Comparison of ENCODE assay signal across 31 cellular contexts in genomic region chr13:105441406-105441805, GRCh38. TPM values are rescaled to one million over a fixed set of nuclear protein-coding genes. Genes with fewer than 3 reads are reported as not detected.
DNase-seq lines count a peak whose midpoint lies in the region; ATAC-seq and TF ChIP-seq lines count a peak whose summit lies in the region.
"Had no signal": no experiment of that assay in that cellular context is flagged by ENCODE, and none has a peak within 500 bp of the region (broad histone marks: within the 10 kb centered on the region; RNA-seq: fewer than 3 reads in every experiment).

No MANE protein-coding gene starts in this region.

- CTCF ChIA-PET in IMR-90 (lab: Yijun Ruan, JAX) = no interaction called here

- H2BK20ac ChIP-seq in IMR-90 (ENCODE audit: low read depth, low read length) = no peak overlapping the region

- ATAC-seq in IMR-90 (ENCODE audit: low read depth) = no peak
- no peak for ATAC-seq in activated T-cell treated with anti-CD3 and anti-CD28 coated beads, Interleukin-2, amount 50 U/mL, for 72 hours (replicated peaks in 1 of 2)
- no peak for ATAC-seq in GM18870 (IDR thresholded peaks at IDR 0.05; ENCODE audit: unreplicated experiment)
- ATAC-seq: activated CD8-positive, alpha-beta T cell treated with anti-CD3 and anti-CD28 coated beads, Interleukin-2, amount 10 ng/mL, durations not matched to agents 7 days and 5 days; heart right ventricle; left lobe of liver had no signal

- H2BK120ac ChIP-seq in IMR-90 (ENCODE audit: low read depth, low read length) = no peak overlapping the region

- no peak for TF ChIP-seq CTCF in IMR-90 (conservative IDR thresholded peaks at IDR 0.05; ENCODE audit: low read depth, low read length)
- TF ChIP-seq CTCF in chondrocyte (IDR thresholded peaks at IDR 0.05) = no peak
- TF ChIP-seq CTCF in suprapubic skin (IDR thresholded peaks at IDR 0.05) = no peak

- H4K5ac ChIP-seq in IMR-90 (ENCODE audit: low read depth, low read length) = no peak overlapping the region

- no peaks in the 10 kb centered on the region for H3K9me3 ChIP-seq in IMR-90 (ENCODE audit: control insufficient read depth, insufficient read depth, low read length)
- no peaks in the 10 kb centered on the region for H3K9me3 ChIP-seq in suprapubic skin
- H3K9me3 ChIP-seq: heart right ventricle, spleen, thoracic aorta had no signal

- H3K36me3 Mint-ChIP-seq in chondrocyte (ENCODE audit: low read depth) = no peaks in the 10 kb centered on the region
- H3K36me3 Mint-ChIP-seq in immature natural killer cell = no peaks in the 10 kb centered on the region
- no peaks in the 10 kb centered on the region for H3K36me3 Mint-ChIP-seq in activated T-cell treated with anti-CD3 and anti-CD28 coated beads, Interleukin-2, amount 50 U/mL, for 72 hours (ENCODE audit: insufficient read depth in 2 of 2)
- H3K36me3 Mint-ChIP-seq: CD4-positive, alpha-beta memory T cell; naive B cell had no signal

- intact Hi-C loops in IMR-90 (cut with micrococcal nuclease) = loop anchor here (5.0 to 10.0 kb wide), 2 partner anchors 104 to 1093 kb away; partner anchors contain the start of gene EFNB2

- WGBS in IMR-90 (ENCODE audit: extremely low coverage in 2 of 2, insufficient read length in 1 of 2), 2 experiments = no CpG with 5 or more reads among the region's 4 CpGs
- WGBS in suprapubic skin = 45% methylated on average over 4 of the region's 4 CpGs

- no peak overlapping the region for H2AFZ ChIP-seq in IMR-90 (replicated peaks; ENCODE audit: low read length, poor library complexity)

- no peak for TF ChIP-seq RAD21 in IMR-90 (IDR thresholded peaks at IDR 0.05; ENCODE audit: low read length)

- POLR2A ChIA-PET in IMR-90 (lab: Charles Lee; ENCODE audit: unreplicated experiment) = no interaction called here

- H3K27me3 ChIP-seq in IMR-90 (ENCODE audit: control insufficient read depth, insufficient read depth, low read length) = no peaks in the 10 kb centered on the region
- H3K27me3 ChIP-seq in suprapubic skin = no peaks in the 10 kb centered on the region
- H3K27me3 ChIP-seq: heart right ventricle, spleen had no signal

- H3K23ac ChIP-seq in IMR-90 (ENCODE audit: low read depth, low read length) = no peak overlapping the region

- H3K27ac Mint-ChIP-seq in chondrocyte (ENCODE audit: unreplicated experiment) (peak overlapping the region; percentile 54), immature natural killer cell (peak overlapping the region in 1 of 6 donors; percentile 0)
- H3K27ac Mint-ChIP-seq in activated T-cell treated with anti-CD3 and anti-CD28 coated beads, Interleukin-2, amount 50 U/mL, for 72 hours = no peak overlapping the region
- H3K27ac Mint-ChIP-seq: activated CD8-positive, alpha-beta T cell treated with anti-CD3 and anti-CD28 coated beads, Interleukin-2, amount 10 ng/mL, durations not matched to agents 7 days and 5 days; CD4-positive, alpha-beta memory T cell; endodermal cell; naive B cell had no signal

- no peak overlapping the region for H3K18ac ChIP-seq in IMR-90 (ENCODE audit: low read depth, low read length)

- no TSS peak for BruUV-seq in IMR-90 (replicated peaks; lab: Mats Ljungman, UMichigan)

- H2AK5ac ChIP-seq in IMR-90 (ENCODE audit: low read depth, low read length) = no peak overlapping the region

- no peak overlapping the region for H4K91ac ChIP-seq in IMR-90 (ENCODE audit: insufficient read depth, low read depth, low read length)

- TF ChIP-seq EP300 in suprapubic skin (IDR thresholded peaks at IDR 0.05) = no peak

- H3K4me3 ChIP-seq in IMR-90 (ENCODE audit: insufficient read depth, low read depth, low read length) (no peak overlapping the region), suprapubic skin (no peak overlapping the region)
- H3K4me3 ChIP-seq: heart right ventricle, spleen, thoracic aorta had no signal

- H4K20me1 ChIP-seq in IMR-90 (ENCODE audit: insufficient read depth, low read length) = no peaks in the 10 kb centered on the region

- no peak overlapping the region for H2BK15ac ChIP-seq in IMR-90 (ENCODE audit: low read depth, low read length)

- no peaks in the 10 kb centered on the region for H3K4me1 ChIP-seq in IMR-90 (ENCODE audit: control insufficient read depth, insufficient read depth, low read length)
- H3K4me1 ChIP-seq in suprapubic skin = peaks cover 13% of the 10 kb centered on the region
- H3K4me1 ChIP-seq: spleen had no signal

- H3K27me3 Mint-ChIP-seq in chondrocyte (ENCODE audit: low read depth) (no peaks in the 10 kb centered on the region), immature natural killer cell (ENCODE audit: low read depth in 3 of 3) (peaks cover 0 to 3% (median 0%) of the 10 kb centered on the region in 3 donors)
- no peaks in the 10 kb centered on the region for H3K27me3 Mint-ChIP-seq in activated T-cell treated with anti-CD3 and anti-CD28 coated beads, Interleukin-2, amount 50 U/mL, for 72 hours (ENCODE audit: low read depth)
- H3K27me3 Mint-ChIP-seq: CD4-positive, alpha-beta memory T cell; naive B cell had no signal

- no peak overlapping the region for H3K4me2 ChIP-seq in IMR-90 (ENCODE audit: low read depth, low read length)

- DNase-seq in IMR-90 = no peak
- no peak for DNase-seq in chondrocyte (ENCODE audit: low spot score)
- DNase-seq in glomerular endothelial cell (ENCODE audit: extremely low read depth, low read depth, low spot score) = peak; percentile 23
- DNase-seq in suprapubic skin (ENCODE audit: low spot score in 2 of 2) = no peak
- DNase-seq in immature natural killer cell = no peak
- no peak for DNase-seq in activated T-cell treated with anti-CD3 and anti-CD28 coated beads, Interleukin-2, amount 50 U/mL, for 72 hours
- DNase-seq: activated CD4-positive, alpha-beta T cell treated with anti-CD3 and anti-CD28 coated beads for 1 hour; activated CD8-positive, alpha-beta T cell treated with anti-CD3 and anti-CD28 coated beads, Interleukin-2, amount 10 ng/mL, durations not matched to agents 7 days and 5 days; activated gamma-delta T cell; CD4-positive, alpha-beta memory T cell; cortex of kidney; endodermal cell; heart right ventricle; KG1; naive B cell; NCI-H1436 treated with DMSO at 0.1 percent for 48 hours; NCI-H2171 treated with DMSO at 0.1 percent for 48 hours; NCI-H526; nucleus accumbens; spleen; stimulated activated CD4-positive, alpha-beta T cell treated with anti-CD3 and anti-CD28 coated beads, Interleukin-4, amount 100 ng/mL, for 1 hour; stimulated activated naive CD4-positive, alpha-beta T cell had no signal

- dilution Hi-C loops in IMR-90 (cut with HindIII; ENCODE audit: low sequenced_read_pairs, unreplicated experiment) = no loop called here

- H3K9ac ChIP-seq in IMR-90 (ENCODE audit: low read depth, low read length) = no peak overlapping the region

- H3K4ac ChIP-seq in IMR-90 (ENCODE audit: low read depth, low read length) = no peak overlapping the region

- H3K56ac ChIP-seq in IMR-90 (ENCODE audit: extremely low read depth, insufficient read depth, low read length) = no peak overlapping the region

- no peak overlapping the region for H3K14ac ChIP-seq in IMR-90 (replicated peaks; ENCODE audit: low read depth, low read length)

- H3K27ac ChIP-seq in IMR-90 (ENCODE audit: insufficient read depth, low read length) (no peak overlapping the region), suprapubic skin (peak overlapping the region; percentile 34)
- H3K27ac ChIP-seq: heart right ventricle, spleen, thoracic aorta had no signal

- no peaks in the 10 kb centered on the region for H3K9me1 ChIP-seq in IMR-90 (ENCODE audit: insufficient read depth, low read length)

- H3K4me3 Mint-ChIP-seq in chondrocyte (ENCODE audit: unreplicated experiment) (no peak overlapping the region), immature natural killer cell (no peak overlapping the region)
- H3K4me3 Mint-ChIP-seq in activated T-cell treated with anti-CD3 and anti-CD28 coated beads, Interleukin-2, amount 50 U/mL, for 72 hours = no peak overlapping the region
- H3K4me3 Mint-ChIP-seq: activated CD8-positive, alpha-beta T cell treated with anti-CD3 and anti-CD28 coated beads, Interleukin-2, amount 10 ng/mL, durations not matched to agents 7 days and 5 days; CD4-positive, alpha-beta memory T cell; endodermal cell; naive B cell had no signal

- no peaks in the 10 kb centered on the region for H3K79me1 ChIP-seq in IMR-90 (ENCODE audit: low read depth in 1 of 2, low read length in 2 of 2)

- peaks cover 32% of the 10 kb centered on the region for H3K4me1 Mint-ChIP-seq in chondrocyte (ENCODE audit: low read depth)
- peaks cover 5 to 12% of the 10 kb centered on the region in 2 donors for H3K4me1 Mint-ChIP-seq in immature natural killer cell
- H3K4me1 Mint-ChIP-seq in activated T-cell treated with anti-CD3 and anti-CD28 coated beads, Interleukin-2, amount 50 U/mL, for 72 hours (ENCODE audit: low read depth) = no peaks in the 10 kb centered on the region
- H3K4me1 Mint-ChIP-seq: naive B cell had no signal

- H4K8ac ChIP-seq in IMR-90 (ENCODE audit: low read depth in 2 of 2, low read length in 2 of 2) = no peak overlapping the region

- in situ Hi-C loops in IMR-90 (cut with MboI; ENCODE audit: low sequenced_read_pairs) = loop anchor here (25.0 kb wide), 1 partner anchor 1096 kb away; the partner anchor contains the start of gene EFNB2

- TF ChIP-seq POLR2A in IMR-90 (IDR thresholded peaks at IDR 0.05; ENCODE audit: low read depth, low read length) (no peak), suprapubic skin (IDR thresholded peaks at IDR 0.05) (no peak)

- no peak overlapping the region for H2BK5ac ChIP-seq in IMR-90 (ENCODE audit: low read depth, low read length, poor library complexity, severe bottlenecking)

- H3K36me3 ChIP-seq in IMR-90 (ENCODE audit: control insufficient read depth, insufficient read depth, low read length) (no peaks in the 10 kb centered on the region), suprapubic skin (no peaks in the 10 kb centered on the region)
- H3K36me3 ChIP-seq: heart right ventricle, spleen, thoracic aorta had no signal

- H3K9me3 Mint-ChIP-seq in chondrocyte (ENCODE audit: low read depth) = peaks cover 3% of the 10 kb centered on the region
- no peaks in the 10 kb centered on the region for H3K9me3 Mint-ChIP-seq in immature natural killer cell
- H3K9me3 Mint-ChIP-seq in activated T-cell treated with anti-CD3 and anti-CD28 coated beads, Interleukin-2, amount 50 U/mL, for 72 hours = no peaks in the 10 kb centered on the region
- H3K9me3 Mint-ChIP-seq: endodermal cell had no signal

- H2AK9ac ChIP-seq in IMR-90 (replicated peaks; ENCODE audit: low read depth, low read length, poor library complexity) = no peak overlapping the region

TF ChIP-seq in IMR-90, 13 proteins besides CTCF, POLR2A, EP300 and RAD21:
- no peak for TF ChIP-seq SMC3 (IDR thresholded peaks at IDR 0.05; ENCODE audit: low read depth, low read length)
- peak; percentile 16; the same call in 1 of the 2 replicates for TF ChIP-seq CEBPB (IDR thresholded peaks at IDR 0.05; ENCODE audit: low read depth, low read length)
- no peak for TF ChIP-seq CHD1 (IDR thresholded peaks at IDR 0.05; ENCODE audit: low read depth, low read length)

RNA-seq across cellular contexts. Expression of gene DAOA, which starts 24.4 kb away (rescaled TPM):
- not detected in 2 replicates for total RNA-seq in IMR-90 (2012; rRNA removed)
- polyA plus RNA-seq in IMR-90 (2012; rRNA removed) = not detected in 2 replicates
- not detected in 2 replicates for polyA plus RNA-seq in IMR-90 (2012; cell fraction: cytosol; rRNA removed)
- not detected in 2 replicates for polyA plus RNA-seq in IMR-90 (2012; cell fraction: nucleus; rRNA removed; ENCODE audit: low replicate concordance)
- total RNA-seq in chondrocyte = not detected in 3 replicates
- total RNA-seq in glomerular endothelial cell = not detected in 2 replicates
- not detected for total RNA-seq in suprapubic skin
- not detected for polyA plus RNA-seq in immature natural killer cell
- not detected for total RNA-seq in activated T-cell treated with anti-CD3 and anti-CD28 coated beads, Interleukin-2, amount 50 U/mL, for 72 hours
- total RNA-seq: activated CD8-positive, alpha-beta T cell treated with anti-CD3 and anti-CD28 coated beads, Interleukin-2, amount 10 ng/mL, durations not matched to agents 7 days and 5 days; CD4-positive, alpha-beta memory T cell; endodermal cell; G401; heart right ventricle; HT1080; left lobe of liver; mesenteric fat pad; SK-MEL-5; spleen; T-helper 1 cell treated with Interleukin-12 subunit alpha and Interleukin-12 subunit beta and Interleukin-4 antibody, amounts not matched to agents 30 ng/mL and 1 ng/mL, for 36 hours; thoracic aorta had no signal
- polyA plus RNA-seq: adipose tissue; CD4-positive, alpha-beta memory T cell; heart right ventricle; spleen had no signal
